8 cellular contexts compared by ENCODE assay signal in genomic region chr16:3305109-3306068, GRCh38. TPM values are rescaled to one million over a fixed set of nuclear protein-coding genes. Genes with fewer than 3 reads are reported as not detected.
DNase-seq lines count a peak whose midpoint lies in the region; ATAC-seq, FAIRE-seq and TF ChIP-seq lines count a peak whose summit lies in the region.

Gene TIGD7, minus strand, starts transcription at chr16:3305430. Its CDS starts 4,816 bp downstream, at chr16:3300614.
Gene ZNF75A, plus strand, starts transcription at chr16:3305497. Its CDS starts 2,932 bp downstream, at chr16:3308429.

- H3K4me2 ChIP-seq in astrocyte (ENCODE audit: low read length) (peak within 1 kb of the TSS; percentile 91), hepatocyte (peak within 1 kb of the TSS; percentile 99)

- H3K9ac ChIP-seq in astrocyte (ENCODE audit: low read length): peak within 1 kb of the TSS; percentile 83

- H4K20me1 ChIP-seq in astrocyte (ENCODE audit: insufficient read depth, low read length): peaks cover 4% of the 10 kb centered on the region
- no peaks in the 10 kb centered on the region for H4K20me1 ChIP-seq in hepatocyte (ENCODE audit: insufficient read depth, poor library complexity, severe bottlenecking)

- ATAC-seq in HG02759 (IDR thresholded peaks at IDR 0.05; ENCODE audit: unreplicated experiment): peak; percentile 96
- peak; percentile 99 for ATAC-seq in aorta (ENCODE audit: low FRiP score)

- WGBS in hepatocyte (ENCODE audit: low lambda C conversion rate, missing lambda C conversion rate): 4% methylated on average over 98 of the region's 103 CpGs
- 1% methylated on average over 102 to 103 of the region's 103 CpGs for WGBS in aorta, 2 donors

- TF ChIP-seq CTCF in GM12873 (IDR thresholded peaks at IDR 0.05; ENCODE audit: insufficient read depth, low read depth, low read length, missing control alignments) (peak; percentile 10), astrocyte (IDR thresholded peaks at IDR 0.05; ENCODE audit: insufficient read depth, low read depth, low read length) (no peak), hepatocyte (IDR thresholded peaks at IDR 0.05; ENCODE audit: poor library complexity) (no peak)

- H3K9me3 Mint-ChIP-seq in astrocyte (ENCODE audit: unreplicated experiment): peaks cover 29% of the 10 kb centered on the region

- H3K36me3 ChIP-seq in astrocyte (ENCODE audit: insufficient read depth, low read length): peaks cover 17% of the 10 kb centered on the region
- peaks cover 29% of the 10 kb centered on the region for H3K36me3 ChIP-seq in hepatocyte (replicated peaks; ENCODE audit: insufficient read depth, low read depth)
- peaks cover 8 to 9% of the 10 kb centered on the region in 2 donors for H3K36me3 ChIP-seq in aorta (ENCODE audit: control insufficient read depth in 1 of 2, insufficient read depth in 2 of 2, low read length in 1 of 2)

- H3K4me3 Mint-ChIP-seq in astrocyte (ENCODE audit: unreplicated experiment): peak within 1 kb of the TSS; percentile 91

- peak within 1 kb of the TSS; percentile 83 for H3K27ac Mint-ChIP-seq in astrocyte (ENCODE audit: unreplicated experiment)

- H3K4me1 Mint-ChIP-seq in astrocyte (ENCODE audit: low read depth, unreplicated experiment): peaks cover 6% of the 10 kb centered on the region

- peaks cover 48% of the 10 kb centered on the region for H3K36me3 Mint-ChIP-seq in astrocyte (ENCODE audit: low read depth, unreplicated experiment)

- FAIRE-seq in astrocyte (lab: Jason Lieb, UNC): no peak

- H3K9me2 ChIP-seq in hepatocyte (replicated peaks; ENCODE audit: insufficient read depth): no peaks in the 10 kb centered on the region

- no peaks in the 10 kb centered on the region for H3K27me3 ChIP-seq in astrocyte (ENCODE audit: insufficient read depth, low read length)
- H3K27me3 ChIP-seq in hepatocyte: no peaks in the 10 kb centered on the region
- no peaks in the 10 kb centered on the region for H3K27me3 ChIP-seq in aorta (ENCODE audit: control insufficient read depth in 1 of 2, insufficient read depth in 2 of 2, low read length in 1 of 2)

- peak within 1 kb of the TSS; percentile 68 for H3K4me3 ChIP-seq in astrocyte (ENCODE audit: insufficient read depth, low read depth, low read length)
- peak within 1 kb of the TSS; percentile 60 for H3K4me3 ChIP-seq in hepatocyte
- peak within 1 kb of the TSS; percentile 36 to 67 for H3K4me3 ChIP-seq in aorta (ENCODE audit: low read length in 2 of 2)

- DNase-seq in NCI-H1436 treated with DMSO at 0.1 percent for 48 hours (lab: John Stamatoyannopoulos, UW) (peak; percentile 14), T-helper 22 cell (ENCODE audit: low read depth) (peak; percentile 62), astrocyte (ENCODE audit: low read depth) (peak; percentile 90), hepatocyte (ENCODE audit: low spot score) (peak; percentile 93), renal cortical epithelial cell (ENCODE audit: low read depth) (peak; percentile 66), aorta (peak; percentile 93 to 95)

- H3K27ac ChIP-seq in astrocyte (ENCODE audit: low read depth, low read length) (peak within 1 kb of the TSS; percentile 84), hepatocyte (peak within 1 kb of the TSS; percentile 99), aorta (ENCODE audit: low read depth in 1 of 2, low read length in 2 of 2) (peak within 1 kb of the TSS in 1 of 2 donors; percentile 60)

- H3K79me2 ChIP-seq in astrocyte (ENCODE audit: insufficient read depth, low read length) (peaks cover 38% of the 10 kb centered on the region), hepatocyte (peaks cover 24% of the 10 kb centered on the region)

- H3K9me3 ChIP-seq in astrocyte (ENCODE audit: insufficient read depth, low read depth, low read length) (peaks cover 16% of the 10 kb centered on the region), hepatocyte (ENCODE audit: low read depth) (peaks cover 61% of the 10 kb centered on the region), aorta (ENCODE audit: control insufficient read depth, low read length) (peaks cover 15% of the 10 kb centered on the region)

- peaks cover 4% of the 10 kb centered on the region for H3K4me1 ChIP-seq in astrocyte (ENCODE audit: insufficient read depth, low read length)
- peaks cover 6% of the 10 kb centered on the region for H3K4me1 ChIP-seq in hepatocyte (ENCODE audit: insufficient read depth)
- H3K4me1 ChIP-seq in aorta (ENCODE audit: control insufficient read depth in 1 of 2, insufficient read depth in 2 of 2, low read length in 2 of 2): no peaks in the 10 kb centered on the region

- intact Hi-C loops in aorta (cut with DNase I): no loop called here

- H3K27me3 Mint-ChIP-seq in astrocyte (ENCODE audit: low read depth, unreplicated experiment): no peaks in the 10 kb centered on the region

- H2AFZ ChIP-seq in astrocyte (ENCODE audit: low read depth, low read length) (peak within 1 kb of the TSS; percentile 100), hepatocyte (peak within 1 kb of the TSS; percentile 87)

RNA-seq across cellular contexts. Expression of gene TIGD7, which starts in this region (rescaled TPM):
- total RNA-seq in astrocyte: 4.4 and 4.5 TPM in 2 replicates
- total RNA-seq in hepatocyte: 6.8 and 9.4 TPM in 2 replicates
- 5.1 and 9.7 TPM in 2 replicates for polyA plus RNA-seq in hepatocyte
- total RNA-seq in renal cortical epithelial cell: 3.1 and 4.9 TPM in 2 replicates
- 1 to 10 TPM; 9.0 to 9.8 TPM for total RNA-seq in aorta
- 1 to 10 TPM; 2.6 to 4.6 TPM for polyA plus RNA-seq in aorta

RNA-seq across cellular contexts. Expression of gene ZNF75A, which starts in this region (rescaled TPM):
- 26.9 and 30.5 TPM in 2 replicates for total RNA-seq in astrocyte
- 21.9 and 25.9 TPM in 2 replicates for total RNA-seq in hepatocyte
- polyA plus RNA-seq in hepatocyte: 24.9 and 33.0 TPM in 2 replicates
- total RNA-seq in renal cortical epithelial cell: 8.5 and 28.2 TPM in 2 replicates
- 10 to 100 TPM; 26.9 to 28.1 TPM for total RNA-seq in aorta
- 10 to 100 TPM in 1 of 2 donors, 1 to 10 TPM in 1; 6.1 to 17.3 TPM for polyA plus RNA-seq in aorta

Comparison
In these comparisons a context has a peak if more than half of its experiments do, and no peak if none do; other contexts are left out.
1. DNase-seq: peak in every context shown above with its lines; median percentile 94 in aorta; 93 in hepatocyte; 90 in astrocyte; 66 in renal cortical epithelial cell; 62 in T-helper 22 cell; 14 in NCI-H1436 treated with DMSO at 0.1 percent for 48 hours.